1 cellular context compared by ENCODE assay signal in the genomic region with DNA sequence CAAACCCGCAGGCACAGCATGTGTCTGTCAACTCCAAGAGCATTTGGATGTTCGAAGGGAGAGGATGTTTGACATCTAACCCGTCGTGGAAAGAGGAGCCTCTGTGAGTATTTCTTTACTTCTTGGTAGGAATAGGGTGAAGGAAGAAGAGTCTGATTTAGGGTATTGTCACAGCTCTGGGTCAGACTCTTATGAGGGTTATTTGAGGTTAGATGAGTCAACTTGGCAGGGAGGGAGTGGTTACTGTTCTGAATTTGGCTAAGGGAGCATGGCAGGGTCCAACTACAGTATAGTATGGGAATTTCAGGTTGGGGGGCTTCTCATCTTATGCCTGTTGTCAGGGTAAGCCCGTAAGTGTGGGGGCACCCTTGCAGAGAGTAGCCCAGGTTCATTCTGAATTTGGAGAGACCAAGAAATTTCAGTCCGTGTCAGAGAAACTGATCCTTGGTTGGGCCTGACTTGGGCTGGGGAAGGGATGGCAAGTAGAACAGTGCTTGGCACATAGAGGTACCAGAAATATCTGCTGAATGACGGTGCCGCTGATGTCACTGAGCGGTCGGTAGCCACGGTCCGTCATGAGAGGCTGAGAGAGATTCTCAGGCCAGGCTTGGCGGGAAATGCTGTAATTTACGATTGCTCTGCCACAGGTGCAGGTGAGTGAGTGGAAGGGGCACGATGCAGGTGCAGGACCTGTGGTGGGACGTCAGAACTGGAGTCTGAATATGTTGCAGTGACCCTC.
TF ChIP-seq lines count a peak whose summit lies in the region.

No MANE protein-coding gene starts in this region.

TF ChIP-seq in SK-N-SH treated with all-trans-retinoic acid at 6 μM for 48 hours, 23 proteins besides CTCF, POLR2A, EP300 and RAD21 (continued from another document):
- TF ChIP-seq, protein P1, sequence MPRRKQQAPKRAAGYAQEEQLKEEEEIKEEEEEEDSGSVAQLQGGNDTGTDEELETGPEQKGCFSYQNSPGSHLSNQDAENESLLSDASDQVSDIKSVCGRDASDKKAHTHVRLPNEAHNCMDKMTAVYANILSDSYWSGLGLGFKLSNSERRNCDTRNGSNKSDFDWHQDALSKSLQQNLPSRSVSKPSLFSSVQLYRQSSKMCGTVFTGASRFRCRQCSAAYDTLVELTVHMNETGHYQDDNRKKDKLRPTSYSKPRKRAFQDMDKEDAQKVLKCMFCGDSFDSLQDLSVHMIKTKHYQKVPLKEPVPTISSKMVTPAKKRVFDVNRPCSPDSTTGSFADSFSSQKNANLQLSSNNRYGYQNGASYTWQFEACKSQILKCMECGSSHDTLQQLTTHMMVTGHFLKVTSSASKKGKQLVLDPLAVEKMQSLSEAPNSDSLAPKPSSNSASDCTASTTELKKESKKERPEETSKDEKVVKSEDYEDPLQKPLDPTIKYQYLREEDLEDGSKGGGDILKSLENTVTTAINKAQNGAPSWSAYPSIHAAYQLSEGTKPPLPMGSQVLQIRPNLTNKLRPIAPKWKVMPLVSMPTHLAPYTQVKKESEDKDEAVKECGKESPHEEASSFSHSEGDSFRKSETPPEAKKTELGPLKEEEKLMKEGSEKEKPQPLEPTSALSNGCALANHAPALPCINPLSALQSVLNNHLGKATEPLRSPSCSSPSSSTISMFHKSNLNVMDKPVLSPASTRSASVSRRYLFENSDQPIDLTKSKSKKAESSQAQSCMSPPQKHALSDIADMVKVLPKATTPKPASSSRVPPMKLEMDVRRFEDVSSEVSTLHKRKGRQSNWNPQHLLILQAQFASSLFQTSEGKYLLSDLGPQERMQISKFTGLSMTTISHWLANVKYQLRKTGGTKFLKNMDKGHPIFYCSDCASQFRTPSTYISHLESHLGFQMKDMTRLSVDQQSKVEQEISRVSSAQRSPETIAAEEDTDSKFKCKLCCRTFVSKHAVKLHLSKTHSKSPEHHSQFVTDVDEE (CRISPR knock-in tag; IDR thresholded peaks at IDR 0.05), result no peak
- TF ChIP-seq BACH2 (CRISPR knock-in tag; IDR thresholded peaks at IDR 0.05; ENCODE audit: borderline replicate concordance) (no peak), ESRRG (CRISPR knock-in tag; IDR thresholded peaks at IDR 0.05) (no peak), RARB (CRISPR knock-in tag; IDR thresholded peaks at IDR 0.05) (no peak), ZFP3 (CRISPR knock-in tag; IDR thresholded peaks at IDR 0.05) (no peak), ARNTL (CRISPR knock-in tag; IDR thresholded peaks at IDR 0.05; ENCODE audit: borderline replicate concordance, low read depth) (no peak), OSR1 (CRISPR knock-in tag; IDR thresholded peaks at IDR 0.05) (no peak), TCF4 (CRISPR knock-in tag; IDR thresholded peaks at IDR 0.05; ENCODE audit: borderline replicate concordance) (no peak), CSDC2 (CRISPR knock-in tag; IDR thresholded peaks at IDR 0.05) (no peak)
- TF ChIP-seq, protein P2, sequence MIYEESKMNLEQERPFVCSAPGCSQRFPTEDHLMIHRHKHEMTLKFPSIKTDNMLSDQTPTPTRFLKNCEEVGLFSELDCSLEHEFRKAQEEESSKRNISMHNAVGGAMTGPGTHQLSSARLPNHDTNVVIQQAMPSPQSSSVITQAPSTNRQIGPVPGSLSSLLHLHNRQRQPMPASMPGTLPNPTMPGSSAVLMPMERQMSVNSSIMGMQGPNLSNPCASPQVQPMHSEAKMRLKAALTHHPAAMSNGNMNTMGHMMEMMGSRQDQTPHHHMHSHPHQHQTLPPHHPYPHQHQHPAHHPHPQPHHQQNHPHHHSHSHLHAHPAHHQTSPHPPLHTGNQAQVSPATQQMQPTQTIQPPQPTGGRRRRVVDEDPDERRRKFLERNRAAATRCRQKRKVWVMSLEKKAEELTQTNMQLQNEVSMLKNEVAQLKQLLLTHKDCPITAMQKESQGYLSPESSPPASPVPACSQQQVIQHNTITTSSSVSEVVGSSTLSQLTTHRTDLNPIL (CRISPR knock-in tag; IDR thresholded peaks at IDR 0.05; ENCODE audit: low read depth), result no peak
- TF ChIP-seq, protein P3, sequence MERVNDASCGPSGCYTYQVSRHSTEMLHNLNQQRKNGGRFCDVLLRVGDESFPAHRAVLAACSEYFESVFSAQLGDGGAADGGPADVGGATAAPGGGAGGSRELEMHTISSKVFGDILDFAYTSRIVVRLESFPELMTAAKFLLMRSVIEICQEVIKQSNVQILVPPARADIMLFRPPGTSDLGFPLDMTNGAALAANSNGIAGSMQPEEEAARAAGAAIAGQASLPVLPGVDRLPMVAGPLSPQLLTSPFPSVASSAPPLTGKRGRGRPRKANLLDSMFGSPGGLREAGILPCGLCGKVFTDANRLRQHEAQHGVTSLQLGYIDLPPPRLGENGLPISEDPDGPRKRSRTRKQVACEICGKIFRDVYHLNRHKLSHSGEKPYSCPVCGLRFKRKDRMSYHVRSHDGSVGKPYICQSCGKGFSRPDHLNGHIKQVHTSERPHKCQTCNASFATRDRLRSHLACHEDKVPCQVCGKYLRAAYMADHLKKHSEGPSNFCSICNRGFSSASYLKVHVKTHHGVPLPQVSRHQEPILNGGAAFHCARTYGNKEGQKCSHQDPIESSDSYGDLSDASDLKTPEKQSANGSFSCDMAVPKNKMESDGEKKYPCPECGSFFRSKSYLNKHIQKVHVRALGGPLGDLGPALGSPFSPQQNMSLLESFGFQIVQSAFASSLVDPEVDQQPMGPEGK (CRISPR knock-in tag; IDR thresholded peaks at IDR 0.05; ENCODE audit: borderline replicate concordance), result no peak
